8 cellular contexts compared by ENCODE assay signal in genomic region chr19:32674959-32675719, GRCh38. TPM values are rescaled to one million over a fixed set of nuclear protein-coding genes. Genes with fewer than 3 reads are reported as not detected.
DNase-seq lines count a peak whose midpoint lies in the region; ATAC-seq and TF ChIP-seq lines count a peak whose summit lies in the region.

ANKRD27 (minus strand) TSS chr19:32675180; CDS start chr19:32659015, 16,165 bp downstream.

- H3K4me3 Mint-ChIP-seq in activated naive CD8-positive, alpha-beta T cell, result peak within 1 kb of the TSS; percentile 96
- peak within 1 kb of the TSS; percentile 97 for H3K4me3 Mint-ChIP-seq in glutamatergic neuron (ENCODE audit: unreplicated experiment)
- peak within 1 kb of the TSS; percentile 90 for H3K4me3 Mint-ChIP-seq in osteocyte (ENCODE audit: unreplicated experiment)

- no peaks in the 10 kb centered on the region for H3K9me3 Mint-ChIP-seq in activated naive CD8-positive, alpha-beta T cell (ENCODE audit: low read depth)
- H3K9me3 Mint-ChIP-seq in glutamatergic neuron (ENCODE audit: unreplicated experiment) (peaks cover 1% of the 10 kb centered on the region), osteocyte (ENCODE audit: unreplicated experiment) (no peaks in the 10 kb centered on the region)

- H3K27me3 Mint-ChIP-seq in activated naive CD8-positive, alpha-beta T cell, result peaks cover 6% of the 10 kb centered on the region
- H3K27me3 Mint-ChIP-seq in glutamatergic neuron (ENCODE audit: unreplicated experiment), result peaks cover 9% of the 10 kb centered on the region
- H3K27me3 Mint-ChIP-seq in osteocyte (ENCODE audit: unreplicated experiment), result peaks cover 15% of the 10 kb centered on the region

- H3K27ac Mint-ChIP-seq in activated naive CD8-positive, alpha-beta T cell, result peak within 1 kb of the TSS; percentile 82
- H3K27ac Mint-ChIP-seq in glutamatergic neuron (ENCODE audit: unreplicated experiment) (peak within 1 kb of the TSS; percentile 87), osteocyte (ENCODE audit: unreplicated experiment) (peak within 1 kb of the TSS; percentile 50)

- DNase-seq in GM10266 (ENCODE audit: extremely low spot score) (peak; percentile 100), NCI-H1105 (lab: John Stamatoyannopoulos, UW) (peak; percentile 98), SKM-1 treated with dmso at 0.1 percent for 144 hours (lab: John Stamatoyannopoulos, UW; ENCODE audit: unreplicated experiment) (peak; percentile 96), glutamatergic neuron (peak; percentile 98), osteocyte (ENCODE audit: extremely low spot score, unreplicated experiment) (peak; percentile 99)

- no peaks in the 10 kb centered on the region for H3K9me3 ChIP-seq in thymus (ENCODE audit: control insufficient read depth)

- WGBS in thymus, result under 1% methylated on average over 71 of the region's 71 CpGs

- peaks cover 24% of the 10 kb centered on the region for H3K4me1 ChIP-seq in thymus (ENCODE audit: control insufficient read depth, insufficient read depth, low read length)

- H3K27me3 ChIP-seq in thymus (ENCODE audit: control insufficient read depth, insufficient read depth), result peaks cover 40% of the 10 kb centered on the region

- H3K36me3 Mint-ChIP-seq in activated naive CD8-positive, alpha-beta T cell, result peaks cover under 1% of the 10 kb centered on the region
- no peaks in the 10 kb centered on the region for H3K36me3 Mint-ChIP-seq in glutamatergic neuron (ENCODE audit: unreplicated experiment)
- H3K36me3 Mint-ChIP-seq in osteocyte (ENCODE audit: unreplicated experiment), result no peaks in the 10 kb centered on the region

- peaks cover 35% of the 10 kb centered on the region for H3K4me1 Mint-ChIP-seq in activated naive CD8-positive, alpha-beta T cell (ENCODE audit: low read depth)
- H3K4me1 Mint-ChIP-seq in glutamatergic neuron (ENCODE audit: low read depth, unreplicated experiment) (peaks cover 2% of the 10 kb centered on the region), osteocyte (ENCODE audit: unreplicated experiment) (peaks cover 27% of the 10 kb centered on the region)

- H3K27ac ChIP-seq in thymus (ENCODE audit: low read depth), result peak within 1 kb of the TSS; percentile 22

- peak; percentile 94 for ATAC-seq in HG02623 (IDR thresholded peaks at IDR 0.05; ENCODE audit: unreplicated experiment)

- H3K36me3 ChIP-seq in thymus (ENCODE audit: control insufficient read depth, insufficient read depth), result no peaks in the 10 kb centered on the region

- H3K4me3 ChIP-seq in thymus (ENCODE audit: low read length), result peak within 1 kb of the TSS; percentile 77

- TF ChIP-seq CTCF in GM10266 (IDR thresholded peaks at IDR 0.05; ENCODE audit: control insufficient read depth, insufficient read depth, low read depth, missing control alignments) (no peak), glutamatergic neuron (IDR thresholded peaks at IDR 0.05; ENCODE audit: partially characterized antibody, unreplicated experiment) (no peak), osteocyte (IDR thresholded peaks at IDR 0.05) (no peak)

RNA-seq across cellular contexts. Expression of gene ANKRD27, which starts in this region (rescaled TPM):
- total RNA-seq in glutamatergic neuron (ENCODE audit: unreplicated experiment) (15.3 TPM), osteocyte (22.0 and 24.1 TPM in 2 replicates)
- polyA plus RNA-seq in thymus, result 19.1 TPM

Comparison
In these comparisons a context has a peak if more than half of its experiments do, and no peak if none do; other contexts are left out.
1. Peak in every context shown above with its lines: DNase-seq, ATAC-seq, H3K4me3 ChIP-seq and H3K27ac ChIP-seq.